In genomic region chr18:23738575-23738974, GRCh38 we compare ENCODE assay signal across 20 cellular contexts.
"Had no signal": no experiment of that assay in that cellular context is flagged by ENCODE, and none has a peak within 500 bp of the region (broad histone marks: within the 10 kb centered on the region; RNA-seq: fewer than 3 reads in every experiment).

No MANE protein-coding gene starts in this region.

- H3K36me3 Mint-ChIP-seq: naive B cell had no signal

- H3K4me3 Mint-ChIP-seq: naive B cell had no signal

- H3K9me3 Mint-ChIP-seq: naive B cell had no signal

- H3K4me3 ChIP-seq: dorsolateral prefrontal cortex, gastrocnemius medialis, heart right ventricle, right atrium auricular region, sigmoid colon, skin epidermis had no signal

- H3K9me3 ChIP-seq: gastrocnemius medialis, heart right ventricle, neutrophil, right atrium auricular region, sigmoid colon had no signal

- FAIRE-seq: endometrium, islet of Langerhans had no signal

- H3K27me3 ChIP-seq: gastrocnemius medialis, right atrium auricular region, sigmoid colon had no signal

- H3K4me1 ChIP-seq: gastrocnemius medialis, right atrium auricular region had no signal

- ATAC-seq: esophagus mucosa, gastrocnemius medialis had no signal

- H3K27ac Mint-ChIP-seq: naive B cell had no signal

- H3K36me3 ChIP-seq: gastrocnemius medialis, heart right ventricle, neutrophil, right atrium auricular region, sigmoid colon had no signal

- H3K27ac ChIP-seq: dorsolateral prefrontal cortex, gastrocnemius medialis, heart right ventricle, neutrophil, right atrium auricular region, sigmoid colon, skin epidermis had no signal

- DNase-seq: cortex of kidney; dorsolateral prefrontal cortex; effector CD8-positive, alpha-beta T cell; gastrocnemius medialis; heart right ventricle; hypothalamus; kidney glomerular epithelial cell; mesendoderm; naive B cell; sigmoid colon; stimulated activated CD4-positive, alpha-beta T cell treated with anti-CD3 and anti-CD28 coated beads, Interleukin-2, amount 100 ng/mL, for 24 hours; stimulated activated CD4-positive, alpha-beta T cell treated with anti-CD3 and anti-CD28 coated beads, Interleukin-4, amount 100 ng/mL, for 4 hours; stimulated activated naive CD4-positive, alpha-beta T cell treated with Interleukin-2 at 50 U/mL for 16 hours; trophoblast cell had no signal
